Comparison of ENCODE assay signal across 33 cellular contexts in the genomic region with DNA sequence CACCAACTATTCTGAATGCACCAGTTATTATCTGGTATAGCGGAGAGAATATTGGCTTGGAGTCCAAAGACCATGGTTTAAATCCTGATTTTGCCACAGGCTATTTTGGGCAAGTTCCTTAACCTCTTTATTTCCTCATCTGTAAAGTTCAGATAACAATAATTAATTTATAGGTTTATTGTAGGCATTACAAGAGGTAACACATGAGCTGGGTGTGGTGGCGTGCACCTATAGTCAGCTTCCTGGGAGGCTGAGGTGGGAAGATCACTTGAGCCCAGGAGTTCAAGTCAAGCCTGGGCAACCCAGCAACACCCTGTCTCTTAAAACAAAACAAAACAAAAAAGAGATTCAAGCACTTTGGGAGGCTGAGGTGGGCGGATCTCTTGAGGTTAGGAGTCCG. TPM values are rescaled to one million over a fixed set of nuclear protein-coding genes. Genes with fewer than 3 reads are reported as not detected.
DNase-seq lines count a peak whose midpoint lies in the region; ATAC-seq, FAIRE-seq and TF ChIP-seq lines count a peak whose summit lies in the region.
"Had no signal": no experiment of that assay in that cellular context is flagged by ENCODE, and none has a peak within 500 bp of the region (broad histone marks: within the 10 kb centered on the region; RNA-seq: fewer than 3 reads in every experiment).

No MANE protein-coding gene starts in this region.

- no peaks in the 10 kb centered on the region for H3K36me3 ChIP-seq in Panc1 (ENCODE audit: control insufficient read depth, insufficient read depth, low read length)
- no peaks in the 10 kb centered on the region for H3K36me3 ChIP-seq in mesendoderm (ENCODE audit: control insufficient read depth, insufficient read depth, low read length)
- no peaks in the 10 kb centered on the region for H3K36me3 ChIP-seq in mucosa of descending colon (ENCODE audit: low read depth)
- no peaks in the 10 kb centered on the region for H3K36me3 ChIP-seq in small intestine (ENCODE audit: control insufficient read depth in 2 of 2, insufficient read depth in 2 of 2, low read length in 2 of 2)
- H3K36me3 ChIP-seq: BE2C; BLaER1; BLaER1 treated with 17β-estradiol and CSF1 and Interleukin-3, amounts not matched to agents 10 nM and 100 nM had no signal

- peaks cover 5% of the 10 kb centered on the region; the same call in 1 of the 2 replicates for H3K9me3 ChIP-seq in Panc1 (ENCODE audit: control insufficient read depth, insufficient read depth, low read depth, low read length)
- H3K9me3 ChIP-seq in mucosa of descending colon = no peaks in the 10 kb centered on the region
- H3K9me3 ChIP-seq in small intestine (ENCODE audit: control insufficient read depth, low read depth) = no peaks in the 10 kb centered on the region

- WGBS in mesendoderm (ENCODE audit: extremely low coverage, insufficient coverage, low lambda C conversion rate) = no CpG with 5 or more reads among the region's 4 CpGs
- 32 to 72% (median 46%) methylated on average over 4 of the region's 4 CpGs for WGBS in small intestine, 3 donors

- H3K27ac ChIP-seq in Panc1 (ENCODE audit: low read length) (peak overlapping the region; percentile 60; the same call in 1 of the 2 replicates), mesendoderm (ENCODE audit: low read depth, low read length) (no peak overlapping the region), small intestine (ENCODE audit: low read depth in 1 of 2, low read length in 1 of 2) (no peak overlapping the region)
- H3K27ac ChIP-seq: 22Rv1; BLaER1; BLaER1 treated with 17β-estradiol and CSF1 and Interleukin-3, amounts not matched to agents 10 nM and 100 nM; C4-2B had no signal

- in situ Hi-C loops in Panc1 (cut with HindIII; ENCODE audit: low pct_unique_long_range_greater_than_20kb, low sequenced_read_pairs) = no loop called here

- peak overlapping the region; percentile 66 for H2BK120ac ChIP-seq in mesendoderm (ENCODE audit: low read depth, low read length)

- intact Hi-C loops in Panc1 (cut with micrococcal nuclease; ENCODE audit: unreplicated experiment) (no loop called here), mucosa of descending colon (cut with DNase I, micrococcal nuclease) (no loop called here)

- H3K23ac ChIP-seq in mesendoderm (ENCODE audit: low read length) = no peak overlapping the region

- TF ChIP-seq CTCF in Panc1 (IDR thresholded peaks at IDR 0.05) (no peak), mucosa of descending colon (IDR thresholded peaks at IDR 0.05) (no peak)

- H3K4me1 ChIP-seq in Panc1 (ENCODE audit: control insufficient read depth, insufficient read depth, low read length) = no peaks in the 10 kb centered on the region
- H3K4me1 ChIP-seq in mesendoderm (ENCODE audit: control insufficient read depth, low read depth, low read length) = peaks cover 3% of the 10 kb centered on the region
- no peaks in the 10 kb centered on the region for H3K4me1 ChIP-seq in mucosa of descending colon (ENCODE audit: low read depth)
- H3K4me1 ChIP-seq in small intestine (ENCODE audit: control insufficient read depth in 2 of 2, insufficient read depth in 1 of 2, low read depth in 1 of 2, low read length in 1 of 2) = peaks cover 3 to 4% of the 10 kb centered on the region in 2 donors
- H3K4me1 ChIP-seq: BLaER1; BLaER1 treated with 17β-estradiol and CSF1 and Interleukin-3, amounts not matched to agents 10 nM and 100 nM had no signal

- POLR2A ChIA-PET in Panc1 (lab: Charles Lee) = interaction anchor here (0.6 kb wide), 1 partner anchor 36 kb away, joined by 3 read pairs; no protein-coding TSS in a partner anchor

- no peak overlapping the region for H3K56ac ChIP-seq in mesendoderm (ENCODE audit: low read length)

- H3K4ac ChIP-seq in mesendoderm (ENCODE audit: low read depth, low read length) = peak overlapping the region; percentile 65

- no peak overlapping the region for H3K4me3 ChIP-seq in Panc1 (ENCODE audit: low read depth in 2 of 2, low read length in 2 of 2)
- H3K4me3 ChIP-seq in mesendoderm (ENCODE audit: low read length) = no peak overlapping the region
- H3K4me3 ChIP-seq in mucosa of descending colon = no peak overlapping the region
- H3K4me3 ChIP-seq in small intestine (ENCODE audit: low read depth in 1 of 2, low read length in 2 of 2) = no peak overlapping the region
- H3K4me3 ChIP-seq: A549; BLaER1; BLaER1 treated with 17β-estradiol and CSF1 and Interleukin-3, amounts not matched to agents 10 nM and 100 nM had no signal

- H4K5ac ChIP-seq in mesendoderm (ENCODE audit: low read length) = no peak overlapping the region

- no TSS peak for BruUV-seq in Panc1 (replicated peaks; lab: Mats Ljungman, UMichigan)

- peak overlapping the region; percentile 45 for H2BK15ac ChIP-seq in mesendoderm (replicated peaks; ENCODE audit: low read depth)

- ATAC-seq in Panc1 (no peak), mucosa of descending colon (peak; percentile 34)
- ATAC-seq: A549; CD8-positive, alpha-beta T cell had no signal

- no peak for FAIRE-seq in small intestine (lab: Jason Lieb, UNC)
- FAIRE-seq: A204.1, A549, D721Med had no signal

- no peak overlapping the region for H3K9ac ChIP-seq in mesendoderm (ENCODE audit: low read length)
- H3K9ac ChIP-seq: BLaER1; BLaER1 treated with 17β-estradiol and CSF1 and Interleukin-3, amounts not matched to agents 10 nM and 100 nM had no signal

- no peak overlapping the region for H4K8ac ChIP-seq in mesendoderm (ENCODE audit: low read depth, low read length)

- H2AK5ac ChIP-seq in mesendoderm (ENCODE audit: low read length) = no peak overlapping the region

- CTCF ChIA-PET in Panc1 (lab: Charles Lee) = no interaction called here

- H3K27me3 ChIP-seq in Panc1 (ENCODE audit: control insufficient read depth, insufficient read depth, low read length) (no peaks in the 10 kb centered on the region), mesendoderm (ENCODE audit: insufficient read depth, low read length, poor library complexity) (no peaks in the 10 kb centered on the region), small intestine (ENCODE audit: control insufficient read depth in 2 of 2, insufficient read depth in 2 of 2, low read length in 2 of 2) (no peaks in the 10 kb centered on the region)
- H3K27me3 ChIP-seq: BE2C; BLaER1; BLaER1 treated with 17β-estradiol and CSF1 and Interleukin-3, amounts not matched to agents 10 nM and 100 nM had no signal

- H2BK5ac ChIP-seq in mesendoderm (ENCODE audit: low read length) = no peak overlapping the region

- DNase-seq in Panc1 (ENCODE audit: low read depth, low spot score) (no peak), mesendoderm (no peak), mucosa of descending colon (no peak), small intestine (peak; percentile 75), SHP77 (lab: John Stamatoyannopoulos, UW) (no peak), D341Med (ENCODE audit: low spot score) (no peak), T-helper 1 cell (no peak), NCI-H748 treated with DMSO at 0.1 percent for 48 hours (lab: John Stamatoyannopoulos, UW) (no peak)
- DNase-seq: 8988T; ACHN; AML-193; BE2C; C1 segment of cervical spinal cord; Caco-2; Calu3; CD4-positive, alpha-beta memory T cell; CD4-positive, alpha-beta T cell; CD4-positive, CD25-positive, alpha-beta regulatory T cell; CD8-positive, alpha-beta memory T cell; CD8-positive, alpha-beta T cell; DMS 273 treated with DMSO at 0.1 percent for 48 hours; DMS153; DMS79; DMS79 treated with DMSO at 0.1 percent for 48 hours; DND-41; EL had no signal

- no peak overlapping the region for H3K4me2 ChIP-seq in mesendoderm (ENCODE audit: low read length)
- H3K4me2 ChIP-seq: A549; BLaER1; BLaER1 treated with 17β-estradiol and CSF1 and Interleukin-3, amounts not matched to agents 10 nM and 100 nM had no signal

- no peaks in the 10 kb centered on the region for H3K79me1 ChIP-seq in mesendoderm (ENCODE audit: low read length)

- H3K79me2 ChIP-seq in mesendoderm (ENCODE audit: control insufficient read depth, insufficient read depth, low read length) = no peaks in the 10 kb centered on the region

- peak overlapping the region; percentile 78 for H3K18ac ChIP-seq in mesendoderm (ENCODE audit: low read length)

RNA-seq across cellular contexts. Expression of a gene that starts 23.1 kb away (rescaled TPM):
- 159 TPM for total RNA-seq in Panc1 (2021; ENCODE audit: unreplicated experiment)
- polyA plus RNA-seq in Panc1 (2012; ENCODE audit: insufficient read length) = 124 TPM
- polyA plus RNA-seq in mesendoderm (2013, experiment 1 of 2) = 9.4 TPM
- polyA plus RNA-seq in mesendoderm (2013, experiment 2 of 2) = 10.2 TPM
- total RNA-seq in mucosa of descending colon = 1 to 10 TPM; 2.2 to 8.8 (median 3.5) TPM
- polyA plus RNA-seq in small intestine = 10 to 100 TPM in 1 of 3 donors, 1 to 10 TPM in 1, under 1 TPM in 1; 0.22 to 10.7 (median 2.2) TPM

Comparison
In these comparisons a context has a peak if more than half of its experiments do, and no peak if none do; other contexts are left out.
1. RNA of a gene that starts 23.1 kb away (total RNA-seq): 159 TPM in Panc1 (single experiment); 2.2 to 8.8 TPM in mucosa of descending colon; every median in the first group is over 10 times any median in the second.